10 cellular contexts compared by ENCODE assay signal in the genomic region with DNA sequence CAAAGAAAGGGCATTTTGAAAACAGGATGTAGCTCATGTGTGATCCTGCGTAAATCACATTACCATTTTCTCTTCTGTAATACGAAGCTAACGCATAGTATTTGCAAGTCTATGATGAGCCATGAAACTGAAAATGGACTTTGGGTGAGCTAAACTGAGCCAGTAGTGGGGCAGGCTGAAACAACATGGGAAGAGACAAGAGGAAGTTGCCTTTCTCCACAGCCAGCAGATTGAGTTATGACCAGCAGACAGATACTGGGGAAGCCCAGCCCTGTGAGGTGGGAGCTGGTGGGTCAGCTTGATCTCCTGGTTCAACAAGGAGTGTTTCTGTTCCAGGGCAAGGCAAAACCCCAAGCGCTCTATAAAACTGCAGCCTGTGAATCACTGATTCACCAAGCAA. TPM values are rescaled to one million over a fixed set of nuclear protein-coding genes. Genes with fewer than 3 reads are reported as not detected.
DNase-seq lines count a peak whose midpoint lies in the region; ATAC-seq and TF ChIP-seq lines count a peak whose summit lies in the region.
"Had no signal": no experiment of that assay in that cellular context is flagged by ENCODE, and none has a peak within 500 bp of the region (broad histone marks: within the 10 kb centered on the region; RNA-seq: fewer than 3 reads in every experiment).

No MANE protein-coding gene starts in this region.

- peak overlapping the region in 8 of 11 experiments; percentile 10 to 83 (median 73); a peak in 14 of 22 replicates for H3K9ac ChIP-seq in BLaER1 treated with 17β-estradiol and CSF1 and Interleukin-3, amounts not matched to agents 10 nM and 100 nM

- no peak overlapping the region for H3K4me3 ChIP-seq in BLaER1 treated with 17β-estradiol and CSF1 and Interleukin-3, amounts not matched to agents 10 nM and 100 nM
- no peak overlapping the region for H3K4me3 ChIP-seq in esophagus squamous epithelium

- ATAC-seq in GM19468 (IDR thresholded peaks at IDR 0.05; ENCODE audit: extremely low read depth, unreplicated experiment) = peak; percentile 64
- peak; percentile 42 for ATAC-seq in HG03469 (IDR thresholded peaks at IDR 0.05; ENCODE audit: unreplicated experiment)
- ATAC-seq in HG02642 (IDR thresholded peaks at IDR 0.05; ENCODE audit: poor library complexity, unreplicated experiment) = no peak

- peaks cover 0 to 12% (median 0%) of the 10 kb centered on the region in 11 experiments; a peak in 3 of 22 replicates for H3K36me3 ChIP-seq in BLaER1 treated with 17β-estradiol and CSF1 and Interleukin-3, amounts not matched to agents 10 nM and 100 nM
- no peaks in the 10 kb centered on the region for H3K36me3 ChIP-seq in esophagus squamous epithelium

- no peak for TF ChIP-seq POLR2A in esophagus squamous epithelium (IDR thresholded peaks at IDR 0.05)

- peak overlapping the region; percentile 80 to 95 (median 88) for H3K4me2 ChIP-seq in BLaER1 treated with 17β-estradiol and CSF1 and Interleukin-3, amounts not matched to agents 10 nM and 100 nM

- 62 to 97% methylated on average over 4 of the region's 4 CpGs for WGBS in esophagus squamous epithelium, 2 donors

- H4K20me1 ChIP-seq in BLaER1 treated with 17β-estradiol and CSF1 and Interleukin-3, amounts not matched to agents 10 nM and 100 nM = peaks cover 0 to 33% (median 0%) of the 10 kb centered on the region in 11 experiments; a peak in 3 of 22 replicates

- no peak for TF ChIP-seq CTCF in esophagus squamous epithelium (IDR thresholded peaks at IDR 0.05)

- no peaks in the 10 kb centered on the region for H3K9me3 ChIP-seq in BLaER1 treated with 17β-estradiol and CSF1 and Interleukin-3, amounts not matched to agents 10 nM and 100 nM (replicated peaks in 1 of 11)
- H3K9me3 ChIP-seq in esophagus squamous epithelium = no peaks in the 10 kb centered on the region

- H3K27me3 ChIP-seq in BLaER1 treated with 17β-estradiol and CSF1 and Interleukin-3, amounts not matched to agents 10 nM and 100 nM = no peaks in the 10 kb centered on the region
- no peaks in the 10 kb centered on the region for H3K27me3 ChIP-seq in esophagus squamous epithelium

- H3K4me1 ChIP-seq in BLaER1 treated with 17β-estradiol and CSF1 and Interleukin-3, amounts not matched to agents 10 nM and 100 nM = peaks cover 95 to 97% (median 96%) of the 10 kb centered on the region in 10 experiments
- peaks cover 29 to 87% (median 41%) of the 10 kb centered on the region in 3 donors for H3K4me1 ChIP-seq in esophagus squamous epithelium

- no peak for DNase-seq in esophagus squamous epithelium (lab: John Stamatoyannopoulos, UW)
- no peak for DNase-seq in Ammon's horn (ENCODE audit: low spot score)
- DNase-seq in hepatic stellate cell (ENCODE audit: low spot score) = no peak
- DNase-seq in NCI-H1417 treated with DMSO at 0.1 percent for 48 hours (lab: John Stamatoyannopoulos, UW) = no peak
- DNase-seq: CD4-positive, CD25-positive, alpha-beta regulatory T cell; stimulated activated CD4-positive, alpha-beta T cell treated with anti-CD3 and anti-CD28 coated beads, Interleukin-2, amount 100 ng/mL, for 48 hours had no signal

- peak overlapping the region; percentile 1 to 95 (median 81); a peak in 21 of 22 replicates for H3K27ac ChIP-seq in BLaER1 treated with 17β-estradiol and CSF1 and Interleukin-3, amounts not matched to agents 10 nM and 100 nM
- peak overlapping the region in 3 of 4 donors; percentile 74 to 76 (median 75) for H3K27ac ChIP-seq in esophagus squamous epithelium

- intact Hi-C loops in esophagus squamous epithelium (cut with DNase I) = no loop called here

RNA-seq across cellular contexts. Expression of a gene that starts 11.8 kb away (rescaled TPM):
- 1 to 10 TPM in 3 of 4 donors, under 1 TPM in 1; 0.42 to 5.1 (median 1.8) TPM for total RNA-seq in esophagus squamous epithelium
- total RNA-seq: CD4-positive, CD25-positive, alpha-beta regulatory T cell had no signal
